Comparison of ENCODE assay signal across 1 cellular context in the genomic region with DNA sequence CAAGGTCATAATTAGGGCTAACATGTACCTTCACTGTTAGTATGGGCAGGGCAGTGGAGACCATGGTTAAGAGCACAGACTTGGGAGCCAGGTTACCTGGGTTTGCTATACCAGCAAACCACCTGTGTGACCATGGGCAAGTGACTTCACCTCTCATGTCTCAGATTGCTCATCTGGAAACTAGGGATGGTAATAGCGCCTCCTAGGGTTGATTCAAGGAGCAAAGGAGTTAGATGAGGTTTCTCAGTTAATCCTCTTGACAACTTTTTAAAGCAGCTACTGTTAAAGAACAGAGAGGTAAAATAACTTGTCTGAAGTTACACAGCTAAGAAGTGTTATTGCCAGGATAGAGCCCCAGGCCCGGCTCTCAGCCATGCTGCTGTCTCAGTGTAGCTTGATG.
TF ChIP-seq lines count a peak whose summit lies in the region.

No MANE protein-coding gene starts in this region.

TF ChIP-seq in HepG2, 621 proteins besides CTCF, POLR2A, EP300 and RAD21:
- TF ChIP-seq, protein P1, sequence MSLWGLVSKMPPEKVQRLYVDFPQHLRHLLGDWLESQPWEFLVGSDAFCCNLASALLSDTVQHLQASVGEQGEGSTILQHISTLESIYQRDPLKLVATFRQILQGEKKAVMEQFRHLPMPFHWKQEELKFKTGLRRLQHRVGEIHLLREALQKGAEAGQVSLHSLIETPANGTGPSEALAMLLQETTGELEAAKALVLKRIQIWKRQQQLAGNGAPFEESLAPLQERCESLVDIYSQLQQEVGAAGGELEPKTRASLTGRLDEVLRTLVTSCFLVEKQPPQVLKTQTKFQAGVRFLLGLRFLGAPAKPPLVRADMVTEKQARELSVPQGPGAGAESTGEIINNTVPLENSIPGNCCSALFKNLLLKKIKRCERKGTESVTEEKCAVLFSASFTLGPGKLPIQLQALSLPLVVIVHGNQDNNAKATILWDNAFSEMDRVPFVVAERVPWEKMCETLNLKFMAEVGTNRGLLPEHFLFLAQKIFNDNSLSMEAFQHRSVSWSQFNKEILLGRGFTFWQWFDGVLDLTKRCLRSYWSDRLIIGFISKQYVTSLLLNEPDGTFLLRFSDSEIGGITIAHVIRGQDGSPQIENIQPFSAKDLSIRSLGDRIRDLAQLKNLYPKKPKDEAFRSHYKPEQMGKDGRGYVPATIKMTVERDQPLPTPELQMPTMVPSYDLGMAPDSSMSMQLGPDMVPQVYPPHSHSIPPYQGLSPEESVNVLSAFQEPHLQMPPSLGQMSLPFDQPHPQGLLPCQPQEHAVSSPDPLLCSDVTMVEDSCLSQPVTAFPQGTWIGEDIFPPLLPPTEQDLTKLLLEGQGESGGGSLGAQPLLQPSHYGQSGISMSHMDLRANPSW (CRISPR knock-in tag; IDR thresholded peaks at IDR 0.05; ENCODE audit: borderline replicate concordance): no peak
- no peak for TF ChIP-seq SNRNP70 (IDR thresholded peaks at IDR 0.05; ENCODE audit: low read depth, low read length)
- no peak for TF ChIP-seq ZNF773 (CRISPR knock-in tag; IDR thresholded peaks at IDR 0.05; ENCODE audit: borderline replicate concordance)
- no peak for TF ChIP-seq NPAS2 (CRISPR knock-in tag; IDR thresholded peaks at IDR 0.05; ENCODE audit: borderline replicate concordance)
- TF ChIP-seq, protein P2, sequence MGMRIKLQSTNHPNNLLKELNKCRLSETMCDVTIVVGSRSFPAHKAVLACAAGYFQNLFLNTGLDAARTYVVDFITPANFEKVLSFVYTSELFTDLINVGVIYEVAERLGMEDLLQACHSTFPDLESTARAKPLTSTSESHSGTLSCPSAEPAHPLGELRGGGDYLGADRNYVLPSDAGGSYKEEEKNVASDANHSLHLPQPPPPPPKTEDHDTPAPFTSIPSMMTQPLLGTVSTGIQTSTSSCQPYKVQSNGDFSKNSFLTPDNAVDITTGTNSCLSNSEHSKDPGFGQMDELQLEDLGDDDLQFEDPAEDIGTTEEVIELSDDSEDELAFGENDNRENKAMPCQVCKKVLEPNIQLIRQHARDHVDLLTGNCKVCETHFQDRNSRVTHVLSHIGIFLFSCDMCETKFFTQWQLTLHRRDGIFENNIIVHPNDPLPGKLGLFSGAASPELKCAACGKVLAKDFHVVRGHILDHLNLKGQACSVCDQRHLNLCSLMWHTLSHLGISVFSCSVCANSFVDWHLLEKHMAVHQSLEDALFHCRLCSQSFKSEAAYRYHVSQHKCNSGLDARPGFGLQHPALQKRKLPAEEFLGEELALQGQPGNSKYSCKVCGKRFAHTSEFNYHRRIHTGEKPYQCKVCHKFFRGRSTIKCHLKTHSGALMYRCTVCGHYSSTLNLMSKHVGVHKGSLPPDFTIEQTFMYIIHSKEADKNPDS (CRISPR knock-in tag; IDR thresholded peaks at IDR 0.05): no peak
- TF ChIP-seq KMT2B (CRISPR knock-in tag; IDR thresholded peaks at IDR 0.05): no peak
- TF ChIP-seq ZBTB1 (CRISPR knock-in tag; IDR thresholded peaks at IDR 0.05; ENCODE audit: borderline replicate concordance): no peak
